In the genomic region with DNA sequence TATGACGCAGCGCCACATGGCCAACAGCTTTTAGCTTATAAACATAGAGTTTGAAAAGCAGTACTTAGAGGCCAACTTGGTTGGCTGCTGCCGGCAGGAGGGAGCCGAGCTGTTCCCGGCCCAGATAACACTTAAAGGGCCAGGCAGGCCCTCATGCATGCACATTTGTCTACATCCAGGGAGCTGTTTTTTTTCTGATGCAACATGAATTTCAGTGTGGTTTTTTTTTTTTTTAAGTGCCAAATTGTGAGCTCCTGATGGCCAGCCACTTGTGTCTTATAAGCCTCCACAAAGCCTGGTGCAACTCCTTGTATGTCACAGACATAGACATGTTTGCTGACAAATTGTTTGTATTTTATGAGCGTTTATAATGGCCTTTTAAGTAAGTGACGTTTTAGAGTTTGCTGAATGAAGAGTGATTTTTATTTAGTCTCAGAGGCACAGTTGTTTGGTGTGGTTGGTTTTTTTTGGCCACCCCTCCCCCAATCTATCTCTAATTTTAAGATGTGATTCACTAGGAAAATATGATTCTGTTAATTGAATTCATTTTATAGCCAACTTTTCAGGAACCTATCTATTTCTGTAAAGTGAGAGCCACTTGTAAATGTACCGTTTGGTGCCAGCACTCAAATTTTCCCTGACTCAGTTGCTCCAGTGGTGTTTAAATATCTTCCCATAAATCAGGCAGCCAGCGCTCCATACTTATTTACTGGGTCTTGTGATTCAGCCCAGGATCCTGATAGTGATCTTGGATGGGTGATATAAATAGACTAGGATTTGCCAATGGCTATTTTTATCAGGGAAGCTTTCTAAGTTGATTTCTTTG, we compare ENCODE assay signal across 8 cellular contexts.
DNase-seq lines count a peak whose midpoint lies in the region; ATAC-seq and TF ChIP-seq lines count a peak whose summit lies in the region.

No MANE protein-coding gene starts in this region.

- H4K20me1 ChIP-seq in H9 (ENCODE audit: control insufficient read depth, insufficient read depth, insufficient read length) (no peaks in the 10 kb centered on the region), neural progenitor cell (ENCODE audit: low read depth) (no peaks in the 10 kb centered on the region)

- H2AFZ ChIP-seq in H9 (ENCODE audit: low read length) = no peak overlapping the region
- H2AFZ ChIP-seq in neural progenitor cell (replicated peaks) = peak overlapping the region; percentile 88

- H3K79me1 ChIP-seq in H9 (ENCODE audit: insufficient read depth, low read depth, low read length, poor library complexity, severe bottlenecking) = no peaks in the 10 kb centered on the region

- H3K18ac ChIP-seq in H9 (ENCODE audit: insufficient read length, low read depth, low read length) = no peak overlapping the region

- no peaks in the 10 kb centered on the region for H3K27me3 Mint-ChIP-seq in H9 (ENCODE audit: low read depth)
- peaks cover 6% of the 10 kb centered on the region for H3K27me3 Mint-ChIP-seq in neural progenitor cell (ENCODE audit: insufficient read depth, low read depth)

- H3K27ac ChIP-seq in H9 (ENCODE audit: insufficient read length, low read depth, low read length) = no peak overlapping the region
- H3K27ac ChIP-seq in neural progenitor cell = peak overlapping the region; percentile 35

- peaks cover 6% of the 10 kb centered on the region for H3F3A ChIP-seq in neural progenitor cell (ENCODE audit: low read depth)

- H3K27ac Mint-ChIP-seq in H9 = peak overlapping the region; percentile 17 to 49 (median 35); a peak in 3 of 7 replicates
- H3K27ac Mint-ChIP-seq in neural progenitor cell = peak overlapping the region; percentile 92

- H3K4me1 ChIP-seq in H9 (ENCODE audit: insufficient read depth, low read length) (peaks cover 11% of the 10 kb centered on the region; the same call in 1 of the 2 replicates), neural progenitor cell (peaks cover 24% of the 10 kb centered on the region)

- no peak overlapping the region for H2BK15ac ChIP-seq in H9 (ENCODE audit: low read depth, low read length)

- TF ChIP-seq CTCF in H9 (conservative IDR thresholded peaks at IDR 0.05) = no peak
- TF ChIP-seq CTCF in fibroblast of mammary gland (conservative IDR thresholded peaks at IDR 0.05; ENCODE audit: control insufficient read depth, insufficient read depth, low read depth, low read length) = peak; percentile 21
- no peak for TF ChIP-seq CTCF in neural progenitor cell (IDR thresholded peaks at IDR 0.05)

- H2BK120ac ChIP-seq in H9 (ENCODE audit: low read depth, low read length, poor library complexity, severe bottlenecking) = no peak overlapping the region

- peaks cover 6 to 11% (median 7%) of the 10 kb centered on the region in 3 experiments; a peak in 5 of 7 replicates for H3K36me3 Mint-ChIP-seq in H9 (ENCODE audit: insufficient read depth in 1 of 3, low read depth in 3 of 3)
- H3K36me3 Mint-ChIP-seq in neural progenitor cell = no peaks in the 10 kb centered on the region

- H3K4me2 ChIP-seq in H9 (ENCODE audit: insufficient read depth, insufficient read length, low read length) = no peak overlapping the region
- H3K4me2 ChIP-seq in neural progenitor cell = peak overlapping the region; percentile 51

- no peak overlapping the region for H3K4ac ChIP-seq in H9 (ENCODE audit: low read depth, low read length)

- H4K8ac ChIP-seq in H9 (replicated peaks; ENCODE audit: insufficient read length, low read depth, low read length) = no peak overlapping the region

- H3K56ac ChIP-seq in H9 (ENCODE audit: insufficient read length, low read depth, low read length) = no peak overlapping the region

- H3K23ac ChIP-seq in H9 (ENCODE audit: insufficient read length, low read depth, low read length) = no peak overlapping the region

- no peak overlapping the region for H2BK5ac ChIP-seq in H9 (ENCODE audit: insufficient read length, low read length)

- no peaks in the 10 kb centered on the region for H3K23me2 ChIP-seq in H9 (ENCODE audit: insufficient read length, low read depth, low read length, poor library complexity, severe bottlenecking)

- no peak overlapping the region for H3T11ph ChIP-seq in H9 (ENCODE audit: low read length)

- no peak overlapping the region for H3K14ac ChIP-seq in H9 (ENCODE audit: insufficient read depth, low read length)

- H3K79me2 ChIP-seq in H9 (ENCODE audit: insufficient read depth, low read length) = no peaks in the 10 kb centered on the region
- H3K79me2 ChIP-seq in neural progenitor cell (ENCODE audit: low read depth) = no peaks in the 10 kb centered on the region

- H3K36me3 ChIP-seq in neural progenitor cell = no peaks in the 10 kb centered on the region

- H3K4me3 Mint-ChIP-seq in H9 (peak overlapping the region in 1 of 2 experiments; percentile 8; a peak in 1 of 5 replicates), neural progenitor cell (peak overlapping the region; percentile 65)

- H4K91ac ChIP-seq in H9 (ENCODE audit: insufficient read length, low read depth, low read length) = no peak overlapping the region

- H3K9ac ChIP-seq in H9 (ENCODE audit: extremely low read depth, insufficient read length, low read length) (no peak overlapping the region), neural progenitor cell (no peak overlapping the region)

- peaks cover 25 to 26% of the 10 kb centered on the region in 2 experiments for H3K4me1 Mint-ChIP-seq in H9
- peaks cover 49% of the 10 kb centered on the region for H3K4me1 Mint-ChIP-seq in neural progenitor cell

- H2AK5ac ChIP-seq in H9 (ENCODE audit: insufficient read length, low read length) = no peak overlapping the region

- ATAC-seq in HG03039 (IDR thresholded peaks at IDR 0.05; ENCODE audit: unreplicated experiment) = no peak

- H2BK12ac ChIP-seq in H9 (ENCODE audit: insufficient read length, low read depth, low read length) = no peak overlapping the region

- H3K4me3 ChIP-seq in fibroblast of mammary gland (ENCODE audit: control insufficient read depth, low read depth, low read length) (no peak overlapping the region), neural progenitor cell (no peak overlapping the region)

- no peak overlapping the region for H4K5ac ChIP-seq in H9 (ENCODE audit: insufficient read length, low read depth, low read length)

- H3K27me3 ChIP-seq in H9 (ENCODE audit: insufficient read depth, low read length) (no peaks in the 10 kb centered on the region), neural progenitor cell (no peaks in the 10 kb centered on the region)

- WGBS in H9 (ENCODE audit: extremely low coverage, insufficient read length, low lambda C conversion rate) = no CpG with 5 or more reads among the region's 9 CpGs

- H2BK20ac ChIP-seq in H9 (ENCODE audit: low read depth, low read length, poor library complexity, severe bottlenecking) = no peak overlapping the region

- H3K9me3 ChIP-seq in H9 (ENCODE audit: control insufficient read depth, low read depth, low read length) = no peaks in the 10 kb centered on the region
- H3K9me3 ChIP-seq in neural progenitor cell (ENCODE audit: low read depth) = no peaks in the 10 kb centered on the region

- H3K9me3 Mint-ChIP-seq in H9 (peaks cover 0 to 8% of the 10 kb centered on the region in 2 experiments; a peak in 1 of 5 replicates), neural progenitor cell (peaks cover 5% of the 10 kb centered on the region)

- DNase-seq in H9 (no peak), OCI-M1 (lab: John Stamatoyannopoulos, UW) (peak; percentile 98), fibroblast of mammary gland (ENCODE audit: low read depth) (peak; percentile 92), neural progenitor cell (ENCODE audit: low spot score) (peak; percentile 60), NAMALWA (ENCODE audit: low spot score) (no peak)
- no peak for DNase-seq in activated CD4-positive, CD25-positive, alpha-beta regulatory T cell treated with anti-CD3 and anti-CD28 coated beads, Interleukin-2, amount 50 U/mL, for 72 hours
- no peak for DNase-seq in activated naive CD4-positive, alpha-beta T cell treated with anti-CD3 and anti-CD28 coated beads, Interleukin-2, amount 50 U/mL, for 16 hours

Comparison
In these comparisons a context has a peak if more than half of its experiments do, and no peak if none do; other contexts are left out.
1. DNase-seq: peak in OCI-M1 (single experiment), fibroblast of mammary gland (single experiment) and neural progenitor cell (single experiment); none in H9 (single experiment), NAMALWA (single experiment), activated CD4-positive, CD25-positive, alpha-beta regulatory T cell treated with anti-CD3 and anti-CD28 coated beads, Interleukin-2, amount 50 U/mL, for 72 hours (single experiment) and activated naive CD4-positive, alpha-beta T cell treated with anti-CD3 and anti-CD28 coated beads, Interleukin-2, amount 50 U/mL, for 16 hours (single experiment).